Comparison of ENCODE assay signal across 9 cellular contexts in genomic region chr1:113872219-113872934, GRCh38. TPM values are rescaled to one million over a fixed set of nuclear protein-coding genes. Genes with fewer than 3 reads are reported as not detected.
A peak's percentile ranks its signal among the peaks of the same experiment; 100 is the strongest.
DNase-seq lines count a peak whose midpoint lies in the region; ATAC-seq, FAIRE-seq and TF ChIP-seq lines count a peak whose summit lies in the region.
"Had no signal": no experiment of that assay in that cellular context is flagged by ENCODE, and none has a peak within 500 bp of the region (broad histone marks: within the 10 kb centered on the region; RNA-seq: fewer than 3 reads in every experiment).

No MANE protein-coding gene starts in this region.

- peaks cover 71% of the 10 kb centered on the region for H3K4me1 Mint-ChIP-seq in activated CD4-positive, alpha-beta memory T cell treated with anti-CD3 and anti-CD28 coated beads for 36 hours (ENCODE audit: low read depth)
- H3K4me1 Mint-ChIP-seq: brain had no signal

- peak; percentile 69 for FAIRE-seq in GM12891 (lab: Jason Lieb, UNC)

- peak; percentile 4 for ATAC-seq in HG03060 (IDR thresholded peaks at IDR 0.05; ENCODE audit: low read depth, unreplicated experiment)

- H3K27me3 Mint-ChIP-seq in activated CD4-positive, alpha-beta memory T cell treated with anti-CD3 and anti-CD28 coated beads for 36 hours: no peaks in the 10 kb centered on the region

- H3K27ac Mint-ChIP-seq in activated CD4-positive, alpha-beta memory T cell treated with anti-CD3 and anti-CD28 coated beads for 36 hours: peak overlapping the region; percentile 97
- H3K27ac Mint-ChIP-seq: brain had no signal

- TF ChIP-seq POLR2A in GM12891 (IDR thresholded peaks at IDR 0.05; ENCODE audit: low read depth, low read length): no peak

- H3K4me3 Mint-ChIP-seq in activated CD4-positive, alpha-beta memory T cell treated with anti-CD3 and anti-CD28 coated beads for 36 hours: peak overlapping the region; percentile 80
- H3K4me3 Mint-ChIP-seq: brain had no signal

- DNase-seq in GM12891 (ENCODE audit: insufficient read length, low spot score): no peak
- peak; percentile 27 for DNase-seq in activated CD4-positive, alpha-beta memory T cell treated with anti-CD3 and anti-CD28 coated beads for 36 hours
- DNase-seq in medulla oblongata (ENCODE audit: extremely low spot score): peak; percentile 23
- no peak for DNase-seq in NCI-H1417 (lab: John Stamatoyannopoulos, UW)
- no peak for DNase-seq in stimulated activated CD4-positive, alpha-beta T cell treated with anti-CD3 and anti-CD28 coated beads, Interleukin-2, amount 100 ng/mL, for 24 hours
- DNase-seq in iPS-NIHi11 (ENCODE audit: low spot score): no peak
- no peak for DNase-seq in NCI-H2227 treated with DMSO at 0.1 percent for 48 hours (lab: John Stamatoyannopoulos, UW)

- intact Hi-C loops in activated CD4-positive, alpha-beta memory T cell treated with anti-CD3 and anti-CD28 coated beads for 36 hours (cut with micrococcal nuclease): loop anchor here (5.0 kb wide), 1 partner anchor 885 kb away; the partner anchor contains the start of gene CSDE1

- no peaks in the 10 kb centered on the region for H3K9me3 Mint-ChIP-seq in activated CD4-positive, alpha-beta memory T cell treated with anti-CD3 and anti-CD28 coated beads for 36 hours
- H3K9me3 Mint-ChIP-seq: brain had no signal

- CTCF ChIA-PET in activated CD4-positive, alpha-beta memory T cell treated with anti-CD3 and anti-CD28 coated beads for 36 hours (lab: Charles Lee): interaction anchor here (1.0 kb wide), 1 partner anchor 58 kb away, joined by 3 read pairs; no protein-coding TSS in a partner anchor

- H3K36me3 Mint-ChIP-seq in activated CD4-positive, alpha-beta memory T cell treated with anti-CD3 and anti-CD28 coated beads for 36 hours: peaks cover 20% of the 10 kb centered on the region
- H3K36me3 Mint-ChIP-seq: brain had no signal

- POLR2A ChIA-PET in activated CD4-positive, alpha-beta memory T cell treated with anti-CD3 and anti-CD28 coated beads for 36 hours (lab: Charles Lee): interaction anchor here (0.5 to 1.3 kb wide), 4 partner anchors 17 to 58 kb away, joined by 4 to 16 read pairs (median 4); partner anchors contain the start of genes AP4B1 and HIPK1

TF ChIP-seq in GM12891, 5 proteins besides CTCF, POLR2A, EP300 and RAD21:
- TF ChIP-seq SPI1 (IDR thresholded peaks at IDR 0.05; ENCODE audit: low read depth, low read length) (peak; percentile 48), TAF1 (IDR thresholded peaks at IDR 0.05; ENCODE audit: low read depth, low read length) (no peak)
TF ChIP-seq in GM12891: peak in this region for 1.

RNA-seq across cellular contexts. Expression of gene PTPN22, which starts 0.9 kb away (rescaled TPM):
- 19.8 TPM for polyA plus RNA-seq in GM12891 (2012; ENCODE audit: low read depth, missing spikeins)
- total RNA-seq in activated CD4-positive, alpha-beta memory T cell treated with anti-CD3 and anti-CD28 coated beads for 36 hours: 10 to 100 TPM; 45.2 to 45.7 TPM

RNA-seq across cellular contexts. Expression of gene BCL2L15, which starts 15.0 kb away (rescaled TPM):
- polyA plus RNA-seq in GM12891 (2012; ENCODE audit: low read depth, missing spikeins): 0.42 TPM
- under 1 TPM; 0.22 to 0.93 TPM for total RNA-seq in activated CD4-positive, alpha-beta memory T cell treated with anti-CD3 and anti-CD28 coated beads for 36 hours

RNA-seq across cellular contexts. Expression of gene AP4B1, which starts 32.2 kb away (rescaled TPM):
- 19.3 TPM for polyA plus RNA-seq in GM12891 (2012; ENCODE audit: low read depth, missing spikeins)
- total RNA-seq in activated CD4-positive, alpha-beta memory T cell treated with anti-CD3 and anti-CD28 coated beads for 36 hours: 10 to 100 TPM; 41.4 to 42.2 TPM

RNA-seq across cellular contexts. Expression of gene DCLRE1B, which starts 32.7 kb away (rescaled TPM):
- polyA plus RNA-seq in GM12891 (2012; ENCODE audit: low read depth, missing spikeins): 5.7 TPM
- 10 to 100 TPM; 19.4 to 19.6 TPM for total RNA-seq in activated CD4-positive, alpha-beta memory T cell treated with anti-CD3 and anti-CD28 coated beads for 36 hours

RNA-seq across cellular contexts. Expression of gene HIPK1, which starts 56.7 kb away (rescaled TPM):
- 7.6 TPM for polyA plus RNA-seq in GM12891 (2012; ENCODE audit: low read depth, missing spikeins)
- total RNA-seq in activated CD4-positive, alpha-beta memory T cell treated with anti-CD3 and anti-CD28 coated beads for 36 hours: 10 to 100 TPM; 55.3 to 55.7 TPM

Comparison
In these comparisons a context has a peak if more than half of its experiments do, and no peak if none do; other contexts are left out.
1. DNase-seq: peak in activated CD4-positive, alpha-beta memory T cell treated with anti-CD3 and anti-CD28 coated beads for 36 hours (single experiment) and medulla oblongata (single experiment); none in GM12891 (single experiment), NCI-H1417 (0 of 3), stimulated activated CD4-positive, alpha-beta T cell treated with anti-CD3 and anti-CD28 coated beads, Interleukin-2, amount 100 ng/mL, for 24 hours (0 of 2), iPS-NIHi11 (single experiment) and NCI-H2227 treated with DMSO at 0.1 percent for 48 hours (single experiment).